ENCODE assay signal across 13 cellular contexts in the genomic region with DNA sequence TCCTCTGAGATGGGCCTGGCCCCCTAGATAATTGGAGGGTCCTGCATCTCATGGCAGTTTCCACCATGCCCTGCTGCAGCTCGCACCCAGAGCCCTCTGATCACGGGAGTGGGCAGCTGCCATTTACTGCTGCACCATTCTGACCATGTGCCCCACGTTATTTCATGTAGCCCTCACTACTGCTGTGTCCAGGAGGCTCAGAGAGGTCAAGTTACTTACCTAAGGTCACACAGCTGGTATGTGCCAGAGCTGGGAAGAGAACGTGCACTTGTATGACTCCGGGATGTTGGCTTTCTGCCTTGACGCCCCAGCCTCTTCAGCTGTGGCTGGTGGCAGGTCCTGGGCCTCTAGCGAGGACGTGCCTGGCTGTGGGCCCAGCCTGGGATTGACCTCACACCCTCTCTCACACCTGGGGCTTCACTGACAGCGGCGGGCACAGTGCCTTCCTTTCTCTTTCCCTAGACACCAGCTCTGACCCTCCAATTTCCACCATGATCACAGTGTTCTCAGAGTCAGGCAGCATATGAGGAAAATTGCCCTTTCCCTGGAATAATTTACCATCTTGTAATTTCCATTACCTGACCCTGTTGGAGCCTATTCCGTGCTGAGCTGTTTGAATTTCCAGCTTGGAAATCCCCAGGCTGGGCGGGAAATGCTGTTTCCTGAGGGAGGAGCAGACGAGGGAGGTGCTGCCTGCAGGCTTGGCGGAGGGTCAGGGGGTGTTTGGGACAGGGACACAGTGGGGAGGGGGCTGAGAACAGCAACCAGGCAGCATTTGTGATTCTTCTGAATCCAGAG. TPM values are rescaled to one million over a fixed set of nuclear protein-coding genes. Genes with fewer than 3 reads are reported as not detected.
A peak's percentile ranks its signal among the peaks of the same experiment; 100 is the strongest.
DNase-seq lines count a peak whose midpoint lies in the region; ATAC-seq and TF ChIP-seq lines count a peak whose summit lies in the region.
"Had no signal": no experiment of that assay in that cellular context is flagged by ENCODE, and none has a peak within 500 bp of the region (broad histone marks: within the 10 kb centered on the region; RNA-seq: fewer than 3 reads in every experiment).

No MANE protein-coding gene starts in this region.

- TF ChIP-seq RAD21 in liver (IDR thresholded peaks at IDR 0.05) = peak in 1 of 2 donors; percentile 45

- WGBS in endodermal cell (ENCODE audit: insufficient coverage in 1 of 2, insufficient read length in 1 of 2), 2 experiments = 73 to 75% methylated on average over 14 of the region's 14 CpGs
- WGBS in liver = 26% methylated on average over 14 of the region's 14 CpGs
- 49 to 67% (median 60%) methylated on average over 14 of the region's 14 CpGs for WGBS in spleen, 5 donors

- H3K4me3 ChIP-seq in endodermal cell (ENCODE audit: low read length) (no peak overlapping the region), liver (ENCODE audit: low read depth in 1 of 3, low read length in 3 of 3) (peak overlapping the region in 1 of 3 donors; percentile 7), spleen (peak overlapping the region in 4 of 8 donors; percentile 3 to 33 (median 24)), vagina (no peak overlapping the region)

- DNase-seq in NCI-H2227 treated with DMSO at 0.1 percent for 48 hours (lab: John Stamatoyannopoulos, UW) (peak; percentile 11), endodermal cell (peak; percentile 81), spleen (peak; percentile 79), HuH-7 (ENCODE audit: low spot score) (no peak), vagina (ENCODE audit: extremely low spot score in 2 of 2) (no peak)
- DNase-seq in stimulated activated naive CD4-positive, alpha-beta T cell (lab: John Stamatoyannopoulos, UW) = no peak
- DNase-seq: activated naive CD4-positive, alpha-beta T cell treated with anti-CD3 and anti-CD28 coated beads, Interleukin-2, amount 10 ng/mL, durations not matched to agents 7 days and 5 days; CD4-positive, CD25-positive, alpha-beta regulatory T cell; NCI-H1930; stimulated activated CD4-positive, alpha-beta T cell treated with anti-CD3 and anti-CD28 coated beads, Interleukin-15, amount 100 ng/mL, for 24 hours had no signal

- no peak overlapping the region for H3K27ac ChIP-seq in endodermal cell (ENCODE audit: low read depth, low read length)
- H3K27ac ChIP-seq in liver (ENCODE audit: low read depth in 1 of 2, low read length in 2 of 2) = peak overlapping the region; percentile 22 to 51
- H3K27ac ChIP-seq in spleen = peak overlapping the region in 7 of 8 donors; percentile 44 to 78 (median 65)
- H3K27ac ChIP-seq in vagina = no peak overlapping the region

- H3K27me3 ChIP-seq in endodermal cell (ENCODE audit: control insufficient read depth, insufficient read depth, low read length, poor library complexity, severe bottlenecking) (no peaks in the 10 kb centered on the region), liver (ENCODE audit: control insufficient read depth in 4 of 4, insufficient read depth in 4 of 4, low read length in 3 of 4) (no peaks in the 10 kb centered on the region), spleen (replicated peaks in 1 of 7) (peaks cover 0 to 25% (median 0%) of the 10 kb centered on the region in 7 donors), vagina (no peaks in the 10 kb centered on the region)

- no peak overlapping the region for H3K4me3 Mint-ChIP-seq in endodermal cell
- H3K4me3 Mint-ChIP-seq: activated naive CD4-positive, alpha-beta T cell treated with anti-CD3 and anti-CD28 coated beads, Interleukin-2, amount 10 ng/mL, durations not matched to agents 7 days and 5 days; CD4-positive, CD25-positive, alpha-beta regulatory T cell had no signal

- peaks cover 14% of the 10 kb centered on the region for H3K4me1 Mint-ChIP-seq in endodermal cell
- H3K4me1 Mint-ChIP-seq: activated naive CD4-positive, alpha-beta T cell treated with anti-CD3 and anti-CD28 coated beads, Interleukin-2, amount 10 ng/mL, durations not matched to agents 7 days and 5 days; CD4-positive, CD25-positive, alpha-beta regulatory T cell had no signal

- TF ChIP-seq POLR2A in spleen (IDR thresholded peaks at IDR 0.05) = no peak
- TF ChIP-seq POLR2A in vagina (IDR thresholded peaks at IDR 0.05) = no peak

- H3K4me1 ChIP-seq in endodermal cell (ENCODE audit: control insufficient read depth, insufficient read depth, low read length) = no peaks in the 10 kb centered on the region
- H3K4me1 ChIP-seq in liver (ENCODE audit: control insufficient read depth in 4 of 4, insufficient read depth in 4 of 4, low read length in 3 of 4) = peaks cover 6 to 13% (median 12%) of the 10 kb centered on the region in 4 donors
- peaks cover 0 to 46% (median 19%) of the 10 kb centered on the region in 6 donors for H3K4me1 ChIP-seq in spleen
- H3K4me1 ChIP-seq in vagina = no peaks in the 10 kb centered on the region

- no peak overlapping the region for H3K9ac ChIP-seq in endodermal cell (ENCODE audit: extremely low read depth, low read length, poor library complexity, severe bottlenecking)
- H3K9ac ChIP-seq in liver (ENCODE audit: low read depth in 1 of 2, low read length in 2 of 2) = peak overlapping the region in 1 of 2 donors; percentile 28

- H3K27ac Mint-ChIP-seq in endodermal cell = peak overlapping the region; percentile 7
- H3K27ac Mint-ChIP-seq: activated naive CD4-positive, alpha-beta T cell treated with anti-CD3 and anti-CD28 coated beads, Interleukin-2, amount 10 ng/mL, durations not matched to agents 7 days and 5 days; CD4-positive, CD25-positive, alpha-beta regulatory T cell had no signal

- H3K36me3 ChIP-seq in endodermal cell (ENCODE audit: control insufficient read depth, insufficient read depth, low read length) (no peaks in the 10 kb centered on the region), liver (ENCODE audit: control insufficient read depth in 4 of 4, insufficient read depth in 3 of 4, low read depth in 1 of 4, low read length in 3 of 4) (no peaks in the 10 kb centered on the region), spleen (no peaks in the 10 kb centered on the region), vagina (no peaks in the 10 kb centered on the region)

- H3K9me3 ChIP-seq in endodermal cell (ENCODE audit: control insufficient read depth, low read length) (no peaks in the 10 kb centered on the region), liver (ENCODE audit: control insufficient read depth in 4 of 4, low read length in 3 of 4) (no peaks in the 10 kb centered on the region), spleen (no peaks in the 10 kb centered on the region), vagina (no peaks in the 10 kb centered on the region)

- intact Hi-C loops in spleen (cut with DNase I; ENCODE audit: low total_unique reads) (no loop called here), vagina (cut with DNase I) (no loop called here)

- H3K27me3 Mint-ChIP-seq in endodermal cell (ENCODE audit: insufficient read depth) = peaks cover 2% of the 10 kb centered on the region

- H3K36me3 Mint-ChIP-seq in endodermal cell (ENCODE audit: low read depth) = no peaks in the 10 kb centered on the region
- H3K36me3 Mint-ChIP-seq: activated naive CD4-positive, alpha-beta T cell treated with anti-CD3 and anti-CD28 coated beads, Interleukin-2, amount 10 ng/mL, durations not matched to agents 7 days and 5 days; CD4-positive, CD25-positive, alpha-beta regulatory T cell had no signal

- TF ChIP-seq CTCF in endodermal cell (conservative IDR thresholded peaks at IDR 0.05) (no peak), liver (IDR thresholded peaks at IDR 0.05; ENCODE audit: low read depth, low read length, missing input control) (no peak), spleen (IDR thresholded peaks at IDR 0.05 in 8 of 11, conservative IDR thresholded peaks at IDR 0.05 in 3 of 11) (no peak), vagina (IDR thresholded peaks at IDR 0.05) (no peak)

- ATAC-seq in GM19463 (IDR thresholded peaks at IDR 0.05; ENCODE audit: unreplicated experiment) = no peak

- H3K9me3 Mint-ChIP-seq in endodermal cell = peaks cover 6% of the 10 kb centered on the region
- H3K9me3 Mint-ChIP-seq: activated naive CD4-positive, alpha-beta T cell treated with anti-CD3 and anti-CD28 coated beads, Interleukin-2, amount 10 ng/mL, durations not matched to agents 7 days and 5 days; CD4-positive, CD25-positive, alpha-beta regulatory T cell had no signal

TF ChIP-seq in liver, 16 proteins besides CTCF, POLR2A, EP300 and RAD21:
- TF ChIP-seq SP1 (IDR thresholded peaks at IDR 0.05) (peak; percentile 34), MAX (IDR thresholded peaks at IDR 0.05) (no peak), NR2F2 (IDR thresholded peaks at IDR 0.05) (peak; percentile 69), TAF1 (conservative IDR thresholded peaks at IDR 0.05) (no peak), RXRA (IDR thresholded peaks at IDR 0.05) (peak; percentile 51 to 68)

RNA-seq across cellular contexts. Expression of gene DOC2B, which starts 18.6 kb away (rescaled TPM):
- total RNA-seq in endodermal cell (1 to 10 TPM; 1.4 to 2.6 TPM), liver (1 to 10 TPM in 1 of 2 donors, under 1 TPM in 1; 0.84 to 1.0 TPM), spleen (10 to 100 TPM in 3 of 7 donors, 1 to 10 TPM in 4; 3.0 to 17.0 (median 7.5) TPM), vagina (10.1 TPM)
- polyA plus RNA-seq in endodermal cell (2013, experiment 1 of 2) = 4.2 TPM
- 3.7 TPM for polyA plus RNA-seq in endodermal cell (2013, experiment 2 of 2)
- polyA plus RNA-seq in liver (under 1 TPM; 0.08 to 0.38 TPM), spleen (1 to 10 TPM in 2 of 3 donors, under 1 TPM in 1; 0.91 to 3.1 (median 1.1) TPM)
- total RNA-seq: CD4-positive, CD25-positive, alpha-beta regulatory T cell; OCI-LY7 had no signal
- polyA plus RNA-seq: CD4-positive, CD25-positive, alpha-beta regulatory T cell had no signal

Comparison
In these comparisons a context has a peak if more than half of its experiments do, and no peak if none do; other contexts are left out.
1. DNase-seq: peak in NCI-H2227 treated with DMSO at 0.1 percent for 48 hours (single experiment), endodermal cell (single experiment) and spleen (single experiment); none in stimulated activated naive CD4-positive, alpha-beta T cell (0 of 6), HuH-7 (single experiment) and vagina (0 of 2).
2. H3K27ac ChIP-seq: peak in liver (2 of 2) and spleen (7 of 8); none in endodermal cell (single experiment) and vagina (single experiment).